Comparison of ENCODE assay signal across 13 cellular contexts in genomic region chr9:130662099-130662926, GRCh38. TPM values are rescaled to one million over a fixed set of nuclear protein-coding genes. Genes with fewer than 3 reads are reported as not detected.
DNase-seq lines count a peak whose midpoint lies in the region; ATAC-seq and TF ChIP-seq lines count a peak whose summit lies in the region.
"Had no signal": no experiment of that assay in that cellular context is flagged by ENCODE, and none has a peak within 500 bp of the region (broad histone marks: within the 10 kb centered on the region; RNA-seq: fewer than 3 reads in every experiment).

No MANE protein-coding gene starts in this region.

- no peak overlapping the region for H3K27ac ChIP-seq in OCI-LY3 (ENCODE audit: low read length)
- H3K27ac ChIP-seq in body of pancreas = no peak overlapping the region
- H3K27ac ChIP-seq: epithelial cell of prostate had no signal

- H4K20me1 ChIP-seq in OCI-LY3 (ENCODE audit: insufficient read depth, low read length) = no peaks in the 10 kb centered on the region

- no peaks in the 10 kb centered on the region for H3K4me1 ChIP-seq in OCI-LY3 (ENCODE audit: low read length)
- H3K4me1 ChIP-seq in body of pancreas = peaks cover 68% of the 10 kb centered on the region

- WGBS in body of pancreas, 2 donors = 4 to 40% methylated on average over 2 to 48 of the region's 48 CpGs

- no peaks in the 10 kb centered on the region for H3K79me2 ChIP-seq in OCI-LY3 (ENCODE audit: low read length)

- H3K27ac Mint-ChIP-seq in activated T-cell treated with anti-CD3 and anti-CD28 coated beads, Interleukin-2, amount 50 U/mL, for 24 hours = no peak overlapping the region
- no peak overlapping the region for H3K27ac Mint-ChIP-seq in glutamatergic neuron (ENCODE audit: unreplicated experiment)
- H3K27ac Mint-ChIP-seq in stimulated activated memory B cell treated with anti-CD40 and anti-IgM and Interleukin-4, amounts not matched to agents 10 μg/mL and 1 μg/mL and 100 μg/mL, for 72 hours = no peak overlapping the region

- no peak for ATAC-seq in stimulated activated memory B cell treated with anti-CD40 and anti-IgM and Interleukin-4, amounts not matched to agents 10 μg/mL and 1 μg/mL and 100 μg/mL, for 72 hours
- ATAC-seq in body of pancreas (no peak), HG03469 (IDR thresholded peaks at IDR 0.05; ENCODE audit: unreplicated experiment) (no peak)

- H3K9ac ChIP-seq in OCI-LY3 (ENCODE audit: low read length) = no peak overlapping the region

- no peaks in the 10 kb centered on the region for H3K9me3 ChIP-seq in OCI-LY3 (ENCODE audit: insufficient read depth, low read length)
- H3K9me3 ChIP-seq in body of pancreas = no peaks in the 10 kb centered on the region

- no peak for TF ChIP-seq POLR2A in body of pancreas (IDR thresholded peaks at IDR 0.05)

- peaks cover 84% of the 10 kb centered on the region for H3K27me3 Mint-ChIP-seq in activated T-cell treated with anti-CD3 and anti-CD28 coated beads, Interleukin-2, amount 50 U/mL, for 24 hours
- H3K27me3 Mint-ChIP-seq in glutamatergic neuron (ENCODE audit: unreplicated experiment) = peaks cover 30% of the 10 kb centered on the region
- H3K27me3 Mint-ChIP-seq in stimulated activated memory B cell treated with anti-CD40 and anti-IgM and Interleukin-4, amounts not matched to agents 10 μg/mL and 1 μg/mL and 100 μg/mL, for 72 hours = peaks cover 94% of the 10 kb centered on the region

- no peaks in the 10 kb centered on the region for H3K36me3 Mint-ChIP-seq in activated T-cell treated with anti-CD3 and anti-CD28 coated beads, Interleukin-2, amount 50 U/mL, for 24 hours (ENCODE audit: low read depth)
- no peaks in the 10 kb centered on the region for H3K36me3 Mint-ChIP-seq in glutamatergic neuron (ENCODE audit: unreplicated experiment)
- peaks cover 5% of the 10 kb centered on the region for H3K36me3 Mint-ChIP-seq in stimulated activated memory B cell treated with anti-CD40 and anti-IgM and Interleukin-4, amounts not matched to agents 10 μg/mL and 1 μg/mL and 100 μg/mL, for 72 hours

- no peak overlapping the region for H3K4me3 ChIP-seq in OCI-LY3 (ENCODE audit: low read length)
- H3K4me3 ChIP-seq in body of pancreas = no peak overlapping the region

- H3K36me3 ChIP-seq in OCI-LY3 (replicated peaks; ENCODE audit: low read depth, low read length) (no peaks in the 10 kb centered on the region), body of pancreas (replicated peaks in 1 of 2; ENCODE audit: insufficient read depth in 1 of 2, low read depth in 2 of 2) (no peaks in the 10 kb centered on the region)

- no peak overlapping the region for H3K4me2 ChIP-seq in OCI-LY3 (ENCODE audit: low read length)

- no peaks in the 10 kb centered on the region for H3K27me3 ChIP-seq in OCI-LY3 (ENCODE audit: low read depth, low read length)
- peaks cover 4 to 71% of the 10 kb centered on the region in 2 donors for H3K27me3 ChIP-seq in body of pancreas

- intact Hi-C loops in body of pancreas (cut with DNase I) = no loop called here

- no peak for DNase-seq in activated T-cell treated with anti-CD3 and anti-CD28 coated beads, Interleukin-2, amount 50 U/mL, for 24 hours
- DNase-seq in activated T-cell treated with anti-CD3 and anti-CD28 coated beads for 4 hours (no peak), glutamatergic neuron (no peak), body of pancreas (no peak), NCI-H1694 treated with DMSO at 0.1 percent for 48 hours (lab: John Stamatoyannopoulos, UW) (no peak)
- DNase-seq: Kasumi-1, Right ventricle myocardium superior had no signal

- H3K9me3 Mint-ChIP-seq in activated T-cell treated with anti-CD3 and anti-CD28 coated beads, Interleukin-2, amount 50 U/mL, for 24 hours = no peaks in the 10 kb centered on the region
- H3K9me3 Mint-ChIP-seq in glutamatergic neuron (ENCODE audit: unreplicated experiment) = peaks cover 9% of the 10 kb centered on the region
- no peaks in the 10 kb centered on the region for H3K9me3 Mint-ChIP-seq in stimulated activated memory B cell treated with anti-CD40 and anti-IgM and Interleukin-4, amounts not matched to agents 10 μg/mL and 1 μg/mL and 100 μg/mL, for 72 hours

- H2AFZ ChIP-seq in OCI-LY3 (ENCODE audit: low read depth, low read length) = no peak overlapping the region

- H3K4me1 Mint-ChIP-seq in activated T-cell treated with anti-CD3 and anti-CD28 coated beads, Interleukin-2, amount 50 U/mL, for 24 hours (ENCODE audit: low read depth) = peaks cover 34% of the 10 kb centered on the region
- peaks cover 6% of the 10 kb centered on the region for H3K4me1 Mint-ChIP-seq in glutamatergic neuron (ENCODE audit: low read depth, unreplicated experiment)
- H3K4me1 Mint-ChIP-seq in stimulated activated memory B cell treated with anti-CD40 and anti-IgM and Interleukin-4, amounts not matched to agents 10 μg/mL and 1 μg/mL and 100 μg/mL, for 72 hours = peaks cover 47% of the 10 kb centered on the region

- peak overlapping the region; percentile 39 for H3K4me3 Mint-ChIP-seq in activated T-cell treated with anti-CD3 and anti-CD28 coated beads, Interleukin-2, amount 50 U/mL, for 24 hours
- peak overlapping the region; percentile 23 for H3K4me3 Mint-ChIP-seq in glutamatergic neuron (ENCODE audit: unreplicated experiment)
- H3K4me3 Mint-ChIP-seq in stimulated activated memory B cell treated with anti-CD40 and anti-IgM and Interleukin-4, amounts not matched to agents 10 μg/mL and 1 μg/mL and 100 μg/mL, for 72 hours = peak overlapping the region; percentile 69

- TF ChIP-seq CTCF in OCI-LY3 (IDR thresholded peaks at IDR 0.05; ENCODE audit: low read depth, low read length) (peak; percentile 26; the same call in 1 of the 2 replicates), glutamatergic neuron (IDR thresholded peaks at IDR 0.05; ENCODE audit: partially characterized antibody, unreplicated experiment) (no peak), body of pancreas (IDR thresholded peaks at IDR 0.05) (no peak)

RNA-seq across cellular contexts. Expression of gene PRDM12, which starts 2.1 kb away (rescaled TPM):
- total RNA-seq in glutamatergic neuron (ENCODE audit: unreplicated experiment) (0.98 TPM), body of pancreas (not detected)
- total RNA-seq: myocyte, Right ventricle myocardium superior, subcutaneous adipose tissue had no signal

RNA-seq across cellular contexts. Expression of gene EXOSC2, which starts 31.3 kb away (rescaled TPM):
- total RNA-seq in glutamatergic neuron (ENCODE audit: unreplicated experiment) (43.3 TPM), body of pancreas (10 to 100 TPM; 12.2 to 17.1 TPM)
